In the genomic region with DNA sequence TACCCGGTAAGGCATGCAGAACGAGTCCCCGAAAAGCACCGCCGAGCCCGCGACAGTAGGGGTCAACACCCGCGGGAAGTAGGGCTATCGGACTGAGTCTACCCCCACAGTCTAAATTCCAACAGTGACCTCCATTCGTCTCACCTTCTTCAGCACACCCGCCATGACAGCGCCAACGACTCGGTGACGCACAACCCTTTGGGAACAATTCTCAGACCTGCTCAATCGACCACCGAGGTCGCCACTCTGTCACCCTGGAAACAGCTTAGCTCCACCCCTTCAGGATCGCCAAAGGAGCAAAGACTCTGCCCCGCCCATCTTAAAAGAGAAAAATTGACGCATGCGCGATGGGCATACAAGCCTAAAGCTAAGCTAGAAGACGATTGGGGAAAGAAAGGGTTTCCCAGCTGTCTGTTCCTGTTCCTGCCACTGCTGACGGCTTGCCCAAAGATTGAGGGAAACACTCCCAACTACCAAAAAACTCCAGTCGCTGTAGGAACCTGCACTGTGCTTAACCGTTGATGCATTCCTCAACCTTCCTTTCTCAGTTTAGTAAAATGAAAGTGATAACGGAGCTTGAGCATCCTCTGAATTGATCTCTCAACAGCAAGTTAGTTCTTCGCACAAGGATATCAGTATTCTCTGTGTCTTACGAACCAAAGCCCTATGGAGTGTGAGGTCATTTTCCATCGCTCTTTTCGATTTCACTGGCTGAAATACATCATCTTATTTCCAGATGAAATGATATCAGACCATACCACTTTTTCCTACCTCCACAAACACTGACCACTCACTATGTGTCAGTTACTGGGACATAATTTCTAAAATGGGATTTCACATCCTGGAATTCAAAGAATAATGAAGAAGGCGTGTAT, we compare ENCODE assay signal across 8 cellular contexts.
A peak's percentile ranks its signal among the peaks of the same experiment; 100 is the strongest.
DNase-seq lines count a peak whose midpoint lies in the region; ATAC-seq and FAIRE-seq lines count a peak whose summit lies in the region.

A gene (minus strand): TSS at position 188 of the 875 bp plus-strand sequence. CDS start 23 bp downstream, at position 165.

- peak; percentile 72 for FAIRE-seq in colon (lab: Jason Lieb, UNC)

- no peaks in the 10 kb centered on the region for H3K27me3 ChIP-seq in BLaER1 treated with 17β-estradiol and CSF1 and Interleukin-3, amounts not matched to agents 10 nM and 100 nM

- H3K4me3 ChIP-seq in BLaER1 treated with 17β-estradiol and CSF1 and Interleukin-3, amounts not matched to agents 10 nM and 100 nM: peak within 1 kb of the TSS; percentile 83 to 99 (median 92)

- H3K27ac ChIP-seq in BLaER1 treated with 17β-estradiol and CSF1 and Interleukin-3, amounts not matched to agents 10 nM and 100 nM: peak within 1 kb of the TSS; percentile 82 to 93 (median 88)

- peaks cover 0 to 4% (median 0%) of the 10 kb centered on the region in 11 experiments; a peak in 2 of 22 replicates for H3K9me3 ChIP-seq in BLaER1 treated with 17β-estradiol and CSF1 and Interleukin-3, amounts not matched to agents 10 nM and 100 nM (replicated peaks in 1 of 11)

- peak within 1 kb of the TSS; percentile 77 to 97 (median 88) for H3K4me2 ChIP-seq in BLaER1 treated with 17β-estradiol and CSF1 and Interleukin-3, amounts not matched to agents 10 nM and 100 nM

- peaks cover 0 to 23% (median 3%) of the 10 kb centered on the region in 11 experiments; a peak in 6 of 22 replicates for H4K20me1 ChIP-seq in BLaER1 treated with 17β-estradiol and CSF1 and Interleukin-3, amounts not matched to agents 10 nM and 100 nM

- peaks cover 15 to 33% (median 25%) of the 10 kb centered on the region in 10 experiments for H3K4me1 ChIP-seq in BLaER1 treated with 17β-estradiol and CSF1 and Interleukin-3, amounts not matched to agents 10 nM and 100 nM

- peak; percentile 99 to 100 for DNase-seq in NCI-H526 (lab: John Stamatoyannopoulos, UW)
- DNase-seq in activated CD4-positive, alpha-beta T cell treated with anti-CD3 and anti-CD28 coated beads for 48 hours: peak; percentile 97
- peak; percentile 98 for DNase-seq in kidney tubule cell (ENCODE audit: low spot score)
- peak; percentile 87 to 96 (median 92) for DNase-seq in stimulated activated CD4-positive, alpha-beta T cell treated with anti-CD3 and anti-CD28 coated beads, Interleukin-1b, Interleukin-23, amount 100 ng/mL, for 24 hours (ENCODE audit: low read depth in 4 of 4, low spot score in 1 of 4)

- ATAC-seq in GM19328 (IDR thresholded peaks at IDR 0.05; ENCODE audit: unreplicated experiment) (peak; percentile 99), HG03469 (IDR thresholded peaks at IDR 0.05; ENCODE audit: unreplicated experiment) (peak; percentile 96)

- H3K9ac ChIP-seq in BLaER1 treated with 17β-estradiol and CSF1 and Interleukin-3, amounts not matched to agents 10 nM and 100 nM: peak within 1 kb of the TSS; percentile 85 to 93 (median 90)

- peaks cover 23 to 38% (median 28%) of the 10 kb centered on the region in 11 experiments for H3K36me3 ChIP-seq in BLaER1 treated with 17β-estradiol and CSF1 and Interleukin-3, amounts not matched to agents 10 nM and 100 nM

Comparison
In these comparisons a context has a peak if more than half of its experiments do, and no peak if none do; other contexts are left out.
1. Peak in every context shown above with its lines: DNase-seq, ATAC-seq, H3K4me3 ChIP-seq and H3K27ac ChIP-seq.